In the genomic region with DNA sequence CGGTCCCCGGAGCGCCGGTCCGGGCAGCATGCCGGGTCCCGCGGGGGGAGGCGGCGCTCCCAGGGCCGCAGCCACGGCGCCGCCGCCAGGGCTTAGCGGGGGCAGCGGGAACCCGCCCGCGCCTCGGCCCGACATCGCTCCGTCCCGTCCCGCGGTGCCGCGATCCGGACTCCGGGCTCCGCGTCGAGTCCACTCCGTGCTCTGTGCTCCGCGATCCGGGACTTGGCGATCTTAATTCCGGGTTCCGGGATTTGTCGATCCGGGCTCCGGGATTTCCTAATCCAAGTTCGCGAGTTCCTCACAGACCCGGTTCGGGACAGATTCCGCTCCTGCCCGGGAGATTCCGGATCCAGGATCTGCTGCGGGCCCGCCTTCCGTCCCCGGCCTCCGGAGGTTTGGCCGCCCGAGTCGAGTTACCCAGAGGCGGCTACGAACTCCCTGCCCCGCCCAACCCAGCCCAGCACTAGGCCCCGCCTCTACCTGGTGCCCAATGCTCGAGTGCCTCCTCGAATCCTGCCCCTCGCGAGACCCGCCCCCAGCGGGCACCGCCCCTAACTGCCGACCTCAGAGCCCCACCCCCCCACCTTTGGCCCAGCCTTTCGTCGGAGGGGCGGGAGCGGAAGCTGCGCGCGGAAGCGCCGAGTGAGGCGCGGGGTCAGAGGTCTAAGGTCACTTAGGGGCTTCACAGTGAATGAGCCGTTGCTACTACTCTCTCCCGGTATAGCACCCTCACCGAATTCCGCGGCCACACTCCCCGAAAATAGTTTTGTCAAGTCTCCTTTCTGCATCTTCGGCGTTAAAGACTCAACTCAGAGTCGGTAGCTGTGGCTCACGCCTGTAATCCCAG, we compare ENCODE assay signal across 1 cellular context.
TF ChIP-seq lines count a peak whose summit lies in the region.

A gene (minus strand): TSS at position 146 of the 847 bp plus-strand sequence. CDS start 11 bp downstream, at position 135.

TF ChIP-seq in HEK293, 187 proteins besides CTCF, POLR2A, EP300 and RAD21 (continued from another document and continues in another):
- TF ChIP-seq SCRT1 (tag by site-specific recombination; IDR thresholded peaks at IDR 0.05; ENCODE audit: borderline replicate concordance) (no peak), ZNF624 (tag by site-specific recombination; IDR thresholded peaks at IDR 0.05) (no peak), TCF7L2 (IDR thresholded peaks at IDR 0.05; ENCODE audit: borderline replicate concordance, low read depth, low read length) (no peak), ZNF777 (tag by site-specific recombination; IDR thresholded peaks at IDR 0.05; ENCODE audit: borderline replicate concordance) (no peak), ZNF16 (tag by site-specific recombination; IDR thresholded peaks at IDR 0.05; ENCODE audit: low read depth) (no peak), SP2 (tag by site-specific recombination; IDR thresholded peaks at IDR 0.05) (peak; percentile 98), ZNF560 (tag by site-specific recombination; IDR thresholded peaks at IDR 0.05; ENCODE audit: borderline replicate concordance) (no peak), BCL11B (tag by site-specific recombination; IDR thresholded peaks at IDR 0.05; ENCODE audit: low read depth) (peak; percentile 98), ZNF791 (tag by site-specific recombination; IDR thresholded peaks at IDR 0.05) (no peak), GLIS1 (tag by site-specific recombination; IDR thresholded peaks at IDR 0.05) (peak; percentile 62; the same call in 1 of the 2 replicates), ZNF433 (tag by site-specific recombination; IDR thresholded peaks at IDR 0.05; ENCODE audit: low read depth) (no peak), SP7 (tag by site-specific recombination; IDR thresholded peaks at IDR 0.05) (peak; percentile 93), ZNF404 (tag by site-specific recombination; IDR thresholded peaks at IDR 0.05) (no peak), ZBTB48 (tag by site-specific recombination; IDR thresholded peaks at IDR 0.05) (0 out of 2 replicates have a peak, but pooled peaks have one; percentile 6), ZNF248 (tag by site-specific recombination; IDR thresholded peaks at IDR 0.05) (no peak), ZNF174 (tag by site-specific recombination; IDR thresholded peaks at IDR 0.05) (no peak; the same call in 1 of the 2 replicates), ZNF24 (tag by site-specific recombination; IDR thresholded peaks at IDR 0.05) (peak; percentile 94), OSR2 (tag by site-specific recombination; IDR thresholded peaks at IDR 0.05) (no peak), ZNF157 (tag by site-specific recombination; IDR thresholded peaks at IDR 0.05) (peak; percentile 44; the same call in 1 of the 2 replicates), ZSCAN16 (tag by site-specific recombination; IDR thresholded peaks at IDR 0.05) (no peak), ZNF610 (tag by site-specific recombination; IDR thresholded peaks at IDR 0.05; ENCODE audit: borderline replicate concordance) (peak; percentile 90), ZNF223 (tag by site-specific recombination; IDR thresholded peaks at IDR 0.05) (no peak), ZSCAN23 (tag by site-specific recombination; IDR thresholded peaks at IDR 0.05) (peak; percentile 98), ZSCAN30 (tag by site-specific recombination; IDR thresholded peaks at IDR 0.05) (peak; percentile 100), ZNF350 (tag by site-specific recombination; IDR thresholded peaks at IDR 0.05) (no peak), HOXD13 (CRISPR knock-in tag; IDR thresholded peaks at IDR 0.05; ENCODE audit: borderline replicate concordance) (no peak), KLF8 (tag by site-specific recombination; IDR thresholded peaks at IDR 0.05) (peak; percentile 98), ZNF629 (tag by site-specific recombination; IDR thresholded peaks at IDR 0.05) (peak; percentile 92), ZNF19 (tag by site-specific recombination; IDR thresholded peaks at IDR 0.05; ENCODE audit: low read depth) (no peak), ZNF664 (tag by site-specific recombination; IDR thresholded peaks at IDR 0.05) (peak; percentile 77; the same call in 1 of the 2 replicates), ZNF391 (tag by site-specific recombination; IDR thresholded peaks at IDR 0.05; ENCODE audit: borderline replicate concordance, low read depth) (peak; percentile 99), ZNF121 (tag by site-specific recombination; IDR thresholded peaks at IDR 0.05) (peak; percentile 42; the same call in 1 of the 2 replicates), ZNF558 (tag by site-specific recombination; IDR thresholded peaks at IDR 0.05) (peak; percentile 91), YY2 (tag by site-specific recombination; IDR thresholded peaks at IDR 0.05) (peak; percentile 14), YY1 (tag by site-specific recombination; IDR thresholded peaks at IDR 0.05) (peak; percentile 92), ZNF23 (tag by site-specific recombination; IDR thresholded peaks at IDR 0.05; ENCODE audit: borderline replicate concordance) (no peak), ZFP41 (tag by site-specific recombination; IDR thresholded peaks at IDR 0.05; ENCODE audit: borderline replicate concordance) (no peak), ZNF138 (tag by site-specific recombination; IDR thresholded peaks at IDR 0.05; ENCODE audit: borderline replicate concordance) (no peak), ZNF292 (tag by site-specific recombination; IDR thresholded peaks at IDR 0.05; ENCODE audit: borderline replicate concordance, low read depth) (no peak), ZNF596 (tag by site-specific recombination; IDR thresholded peaks at IDR 0.05) (peak; percentile 75), ZNF274 (IDR thresholded peaks at IDR 0.05; ENCODE audit: low read length) (no peak), ZNF274 (tag by site-specific recombination; IDR thresholded peaks at IDR 0.05; ENCODE audit: borderline replicate concordance) (no peak; the same call in 1 of the 2 replicates), ZNF623 (tag by site-specific recombination; IDR thresholded peaks at IDR 0.05) (peak; percentile 52; the same call in 1 of the 2 replicates)
- TF ChIP-seq, protein P1, sequence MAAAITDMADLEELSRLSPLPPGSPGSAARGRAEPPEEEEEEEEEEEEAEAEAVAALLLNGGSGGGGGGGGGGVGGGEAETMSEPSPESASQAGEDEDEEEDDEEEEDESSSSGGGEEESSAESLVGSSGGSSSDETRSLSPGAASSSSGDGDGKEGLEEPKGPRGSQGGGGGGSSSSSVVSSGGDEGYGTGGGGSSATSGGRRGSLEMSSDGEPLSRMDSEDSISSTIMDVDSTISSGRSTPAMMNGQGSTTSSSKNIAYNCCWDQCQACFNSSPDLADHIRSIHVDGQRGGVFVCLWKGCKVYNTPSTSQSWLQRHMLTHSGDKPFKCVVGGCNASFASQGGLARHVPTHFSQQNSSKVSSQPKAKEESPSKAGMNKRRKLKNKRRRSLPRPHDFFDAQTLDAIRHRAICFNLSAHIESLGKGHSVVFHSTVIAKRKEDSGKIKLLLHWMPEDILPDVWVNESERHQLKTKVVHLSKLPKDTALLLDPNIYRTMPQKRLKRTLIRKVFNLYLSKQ (tag by site-specific recombination; IDR thresholded peaks at IDR 0.05; ENCODE audit: borderline replicate concordance), result peak; percentile 93
- TF ChIP-seq, protein P2, sequence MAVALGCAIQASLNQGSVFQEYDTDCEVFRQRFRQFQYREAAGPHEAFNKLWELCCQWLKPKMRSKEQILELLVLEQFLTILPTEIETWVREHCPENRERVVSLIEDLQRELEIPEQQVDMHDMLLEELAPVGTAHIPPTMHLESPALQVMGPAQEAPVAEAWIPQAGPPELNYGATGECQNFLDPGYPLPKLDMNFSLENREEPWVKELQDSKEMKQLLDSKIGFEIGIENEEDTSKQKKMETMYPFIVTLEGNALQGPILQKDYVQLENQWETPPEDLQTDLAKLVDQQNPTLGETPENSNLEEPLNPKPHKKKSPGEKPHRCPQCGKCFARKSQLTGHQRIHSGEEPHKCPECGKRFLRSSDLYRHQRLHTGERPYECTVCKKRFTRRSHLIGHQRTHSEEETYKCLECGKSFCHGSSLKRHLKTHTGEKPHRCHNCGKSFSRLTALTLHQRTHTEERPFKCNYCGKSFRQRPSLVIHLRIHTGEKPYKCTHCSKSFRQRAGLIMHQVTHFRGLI (tag by site-specific recombination; IDR thresholded peaks at IDR 0.05), result peak; percentile 75
- TF ChIP-seq, protein P3, sequence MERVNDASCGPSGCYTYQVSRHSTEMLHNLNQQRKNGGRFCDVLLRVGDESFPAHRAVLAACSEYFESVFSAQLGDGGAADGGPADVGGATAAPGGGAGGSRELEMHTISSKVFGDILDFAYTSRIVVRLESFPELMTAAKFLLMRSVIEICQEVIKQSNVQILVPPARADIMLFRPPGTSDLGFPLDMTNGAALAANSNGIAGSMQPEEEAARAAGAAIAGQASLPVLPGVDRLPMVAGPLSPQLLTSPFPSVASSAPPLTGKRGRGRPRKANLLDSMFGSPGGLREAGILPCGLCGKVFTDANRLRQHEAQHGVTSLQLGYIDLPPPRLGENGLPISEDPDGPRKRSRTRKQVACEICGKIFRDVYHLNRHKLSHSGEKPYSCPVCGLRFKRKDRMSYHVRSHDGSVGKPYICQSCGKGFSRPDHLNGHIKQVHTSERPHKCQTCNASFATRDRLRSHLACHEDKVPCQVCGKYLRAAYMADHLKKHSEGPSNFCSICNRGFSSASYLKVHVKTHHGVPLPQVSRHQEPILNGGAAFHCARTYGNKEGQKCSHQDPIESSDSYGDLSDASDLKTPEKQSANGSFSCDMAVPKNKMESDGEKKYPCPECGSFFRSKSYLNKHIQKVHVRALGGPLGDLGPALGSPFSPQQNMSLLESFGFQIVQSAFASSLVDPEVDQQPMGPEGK (tag by site-specific recombination; IDR thresholded peaks at IDR 0.05), result peak; percentile 84
- TF ChIP-seq, protein P4, sequence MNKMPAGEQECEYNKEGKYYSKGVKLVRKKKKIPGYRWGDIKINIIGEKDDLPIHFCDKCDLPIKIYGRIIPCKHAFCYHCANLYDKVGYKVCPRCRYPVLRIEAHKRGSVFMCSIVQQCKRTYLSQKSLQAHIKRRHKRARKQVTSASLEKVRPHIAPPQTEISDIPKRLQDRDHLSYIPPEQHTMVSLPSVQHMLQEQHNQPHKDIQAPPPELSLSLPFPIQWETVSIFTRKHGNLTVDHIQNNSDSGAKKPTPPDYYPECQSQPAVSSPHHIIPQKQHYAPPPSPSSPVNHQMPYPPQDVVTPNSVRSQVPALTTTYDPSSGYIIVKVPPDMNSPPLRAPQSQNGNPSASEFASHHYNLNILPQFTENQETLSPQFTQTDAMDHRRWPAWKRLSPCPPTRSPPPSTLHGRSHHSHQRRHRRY (tag by site-specific recombination; IDR thresholded peaks at IDR 0.05), result 0 out of 2 replicates have a peak, but pooled peaks have one; percentile 29
- TF ChIP-seq, protein P5, sequence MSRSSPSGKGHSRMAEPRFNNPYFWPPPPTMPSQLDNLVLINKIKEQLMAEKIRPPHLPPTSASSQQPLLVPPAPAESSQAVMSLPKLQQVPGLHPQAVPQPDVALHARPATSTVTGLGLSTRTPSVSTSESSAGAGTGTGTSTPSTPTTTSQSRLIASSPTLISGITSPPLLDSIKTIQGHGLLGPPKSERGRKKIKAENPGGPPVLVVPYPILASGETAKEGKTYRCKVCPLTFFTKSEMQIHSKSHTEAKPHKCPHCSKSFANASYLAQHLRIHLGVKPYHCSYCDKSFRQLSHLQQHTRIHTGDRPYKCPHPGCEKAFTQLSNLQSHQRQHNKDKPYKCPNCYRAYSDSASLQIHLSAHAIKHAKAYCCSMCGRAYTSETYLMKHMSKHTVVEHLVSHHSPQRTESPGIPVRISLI (tag by site-specific recombination; IDR thresholded peaks at IDR 0.05), result 0 out of 2 replicates have a peak, but pooled peaks have one; percentile 15
- TF ChIP-seq, protein P6, sequence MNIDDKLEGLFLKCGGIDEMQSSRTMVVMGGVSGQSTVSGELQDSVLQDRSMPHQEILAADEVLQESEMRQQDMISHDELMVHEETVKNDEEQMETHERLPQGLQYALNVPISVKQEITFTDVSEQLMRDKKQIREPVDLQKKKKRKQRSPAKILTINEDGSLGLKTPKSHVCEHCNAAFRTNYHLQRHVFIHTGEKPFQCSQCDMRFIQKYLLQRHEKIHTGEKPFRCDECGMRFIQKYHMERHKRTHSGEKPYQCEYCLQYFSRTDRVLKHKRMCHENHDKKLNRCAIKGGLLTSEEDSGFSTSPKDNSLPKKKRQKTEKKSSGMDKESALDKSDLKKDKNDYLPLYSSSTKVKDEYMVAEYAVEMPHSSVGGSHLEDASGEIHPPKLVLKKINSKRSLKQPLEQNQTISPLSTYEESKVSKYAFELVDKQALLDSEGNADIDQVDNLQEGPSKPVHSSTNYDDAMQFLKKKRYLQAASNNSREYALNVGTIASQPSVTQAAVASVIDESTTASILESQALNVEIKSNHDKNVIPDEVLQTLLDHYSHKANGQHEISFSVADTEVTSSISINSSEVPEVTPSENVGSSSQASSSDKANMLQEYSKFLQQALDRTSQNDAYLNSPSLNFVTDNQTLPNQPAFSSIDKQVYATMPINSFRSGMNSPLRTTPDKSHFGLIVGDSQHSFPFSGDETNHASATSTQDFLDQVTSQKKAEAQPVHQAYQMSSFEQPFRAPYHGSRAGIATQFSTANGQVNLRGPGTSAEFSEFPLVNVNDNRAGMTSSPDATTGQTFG (tag by site-specific recombination; IDR thresholded peaks at IDR 0.05; ENCODE audit: borderline replicate concordance), result peak; percentile 84; the same call in 1 of the 2 replicates
- TF ChIP-seq, protein P7, sequence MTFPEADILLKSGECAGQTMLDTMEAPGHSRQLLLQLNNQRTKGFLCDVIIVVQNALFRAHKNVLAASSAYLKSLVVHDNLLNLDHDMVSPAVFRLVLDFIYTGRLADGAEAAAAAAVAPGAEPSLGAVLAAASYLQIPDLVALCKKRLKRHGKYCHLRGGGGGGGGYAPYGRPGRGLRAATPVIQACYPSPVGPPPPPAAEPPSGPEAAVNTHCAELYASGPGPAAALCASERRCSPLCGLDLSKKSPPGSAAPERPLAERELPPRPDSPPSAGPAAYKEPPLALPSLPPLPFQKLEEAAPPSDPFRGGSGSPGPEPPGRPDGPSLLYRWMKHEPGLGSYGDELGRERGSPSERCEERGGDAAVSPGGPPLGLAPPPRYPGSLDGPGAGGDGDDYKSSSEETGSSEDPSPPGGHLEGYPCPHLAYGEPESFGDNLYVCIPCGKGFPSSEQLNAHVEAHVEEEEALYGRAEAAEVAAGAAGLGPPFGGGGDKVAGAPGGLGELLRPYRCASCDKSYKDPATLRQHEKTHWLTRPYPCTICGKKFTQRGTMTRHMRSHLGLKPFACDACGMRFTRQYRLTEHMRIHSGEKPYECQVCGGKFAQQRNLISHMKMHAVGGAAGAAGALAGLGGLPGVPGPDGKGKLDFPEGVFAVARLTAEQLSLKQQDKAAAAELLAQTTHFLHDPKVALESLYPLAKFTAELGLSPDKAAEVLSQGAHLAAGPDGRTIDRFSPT (tag by site-specific recombination; IDR thresholded peaks at IDR 0.05), result peak; percentile 97
- TF ChIP-seq, protein P8, sequence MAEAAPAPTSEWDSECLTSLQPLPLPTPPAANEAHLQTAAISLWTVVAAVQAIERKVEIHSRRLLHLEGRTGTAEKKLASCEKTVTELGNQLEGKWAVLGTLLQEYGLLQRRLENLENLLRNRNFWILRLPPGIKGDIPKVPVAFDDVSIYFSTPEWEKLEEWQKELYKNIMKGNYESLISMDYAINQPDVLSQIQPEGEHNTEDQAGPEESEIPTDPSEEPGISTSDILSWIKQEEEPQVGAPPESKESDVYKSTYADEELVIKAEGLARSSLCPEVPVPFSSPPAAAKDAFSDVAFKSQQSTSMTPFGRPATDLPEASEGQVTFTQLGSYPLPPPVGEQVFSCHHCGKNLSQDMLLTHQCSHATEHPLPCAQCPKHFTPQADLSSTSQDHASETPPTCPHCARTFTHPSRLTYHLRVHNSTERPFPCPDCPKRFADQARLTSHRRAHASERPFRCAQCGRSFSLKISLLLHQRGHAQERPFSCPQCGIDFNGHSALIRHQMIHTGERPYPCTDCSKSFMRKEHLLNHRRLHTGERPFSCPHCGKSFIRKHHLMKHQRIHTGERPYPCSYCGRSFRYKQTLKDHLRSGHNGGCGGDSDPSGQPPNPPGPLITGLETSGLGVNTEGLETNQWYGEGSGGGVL (tag by site-specific recombination; IDR thresholded peaks at IDR 0.05), result peak; percentile 41
